ENCODE assay signal across 15 cellular contexts in the genomic region with DNA sequence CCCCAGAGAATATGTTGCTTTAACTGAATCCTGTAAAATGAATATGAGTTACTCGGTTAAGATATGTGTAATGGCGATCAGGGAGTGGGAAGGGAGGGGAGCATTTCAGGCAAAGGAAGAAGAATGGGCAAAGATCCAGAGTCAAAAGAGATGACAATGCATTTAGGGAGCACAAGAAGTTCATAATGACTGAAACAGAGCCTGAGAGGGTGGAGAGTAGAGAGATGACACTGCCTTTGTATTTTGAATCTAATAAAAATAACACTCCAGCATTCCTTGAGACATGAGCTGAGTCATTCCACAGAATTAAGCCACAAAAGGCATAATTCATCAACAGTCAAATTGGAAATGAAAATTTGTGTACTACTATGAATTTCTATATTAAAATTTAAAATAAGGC.
"Had no signal": no experiment of that assay in that cellular context is flagged by ENCODE, and none has a peak within 500 bp of the region (broad histone marks: within the 10 kb centered on the region; RNA-seq: fewer than 3 reads in every experiment).

No MANE protein-coding gene starts in this region.

- ATAC-seq: activated CD4-positive, alpha-beta T cell treated with anti-CD3 and anti-CD28 coated beads for 36 hours; T-helper 17 cell had no signal

- H3K4me3 ChIP-seq: cardiac muscle cell, skin epidermis, transverse colon had no signal

- H3K36me3 ChIP-seq: cardiac muscle cell, transverse colon had no signal

- H3K27me3 Mint-ChIP-seq: activated CD4-positive, alpha-beta memory T cell treated with anti-CD3 and anti-CD28 coated beads, Interleukin-2, amount 10 ng/mL, durations not matched to agents 7 days and 5 days; activated T-cell treated with anti-CD3 and anti-CD28 coated beads, Interleukin-2, amount 50 U/mL, for 24 hours; T-helper 17 cell had no signal

- DNase-seq: activated CD4-positive, alpha-beta memory T cell treated with anti-CD3 and anti-CD28 coated beads, Interleukin-2, amount 10 ng/mL, durations not matched to agents 7 days and 5 days; activated CD4-positive, alpha-beta T cell treated with anti-CD3 and anti-CD28 coated beads for 36 hours; activated naive CD4-positive, alpha-beta T cell treated with anti-CD3 and anti-CD28 coated beads, Interleukin-2, amount 50 U/mL, for 16 hours; activated T-cell treated with anti-CD3 and anti-CD28 coated beads, Interleukin-2, amount 50 U/mL, for 24 hours; glutamatergic neuron; nucleus accumbens; posterior cingulate gyrus; stimulated activated CD4-positive, alpha-beta T cell treated with anti-CD3 and anti-CD28 coated beads, Interleukin-4, amount 100 ng/mL, for 24 hours; stimulated activated naive CD4-positive, alpha-beta T cell; substantia nigra; T-helper 17 cell; transverse colon had no signal

- H3K4me1 ChIP-seq: transverse colon had no signal

- H3K9me3 Mint-ChIP-seq: activated T-cell treated with anti-CD3 and anti-CD28 coated beads, Interleukin-2, amount 50 U/mL, for 24 hours; nephron had no signal

- H3K27ac Mint-ChIP-seq: activated CD4-positive, alpha-beta memory T cell treated with anti-CD3 and anti-CD28 coated beads, Interleukin-2, amount 10 ng/mL, durations not matched to agents 7 days and 5 days; activated CD4-positive, alpha-beta T cell treated with anti-CD3 and anti-CD28 coated beads for 36 hours; activated T-cell treated with anti-CD3 and anti-CD28 coated beads, Interleukin-2, amount 50 U/mL, for 24 hours; nephron; T-helper 17 cell had no signal

- H3K27me3 ChIP-seq: cardiac muscle cell, transverse colon had no signal

- H3K27ac ChIP-seq: cardiac muscle cell, skin epidermis, transverse colon had no signal

- H3K4me3 Mint-ChIP-seq: activated CD4-positive, alpha-beta memory T cell treated with anti-CD3 and anti-CD28 coated beads, Interleukin-2, amount 10 ng/mL, durations not matched to agents 7 days and 5 days; activated CD4-positive, alpha-beta T cell treated with anti-CD3 and anti-CD28 coated beads for 36 hours; activated T-cell treated with anti-CD3 and anti-CD28 coated beads, Interleukin-2, amount 50 U/mL, for 24 hours; nephron; T-helper 17 cell had no signal

- H3K4me1 Mint-ChIP-seq: activated CD4-positive, alpha-beta memory T cell treated with anti-CD3 and anti-CD28 coated beads, Interleukin-2, amount 10 ng/mL, durations not matched to agents 7 days and 5 days; activated CD4-positive, alpha-beta T cell treated with anti-CD3 and anti-CD28 coated beads for 36 hours; nephron; T-helper 17 cell had no signal

- H3K9me3 ChIP-seq: transverse colon had no signal
